Comparison of ENCODE assay signal across 12 cellular contexts in the genomic region with DNA sequence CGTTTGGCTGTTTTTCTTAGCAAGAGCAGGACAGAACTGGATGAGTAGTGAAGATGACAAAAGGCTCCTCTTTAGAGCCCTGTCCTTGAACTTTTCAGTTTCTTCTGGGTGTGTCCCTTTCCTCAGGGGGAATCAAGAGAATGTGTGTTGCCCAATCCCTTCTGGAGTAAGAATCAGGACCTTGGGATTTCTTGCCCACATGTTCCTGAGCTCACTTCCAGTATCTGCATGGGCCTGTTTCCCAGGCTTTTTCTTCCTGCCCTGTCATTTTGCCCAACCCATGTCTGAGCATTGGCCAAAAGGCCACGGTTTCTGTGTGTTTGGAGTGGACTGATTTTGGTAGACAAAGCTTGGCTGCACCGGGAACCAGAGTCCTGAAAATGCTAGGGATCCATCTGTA.
DNase-seq lines count a peak whose midpoint lies in the region; ATAC-seq and TF ChIP-seq lines count a peak whose summit lies in the region.
"Had no signal": no experiment of that assay in that cellular context is flagged by ENCODE, and none has a peak within 500 bp of the region (broad histone marks: within the 10 kb centered on the region; RNA-seq: fewer than 3 reads in every experiment).

No MANE protein-coding gene starts in this region.

- H2AFZ ChIP-seq in hepatocyte: no peak overlapping the region

- H3K4me2 ChIP-seq in hepatocyte: no peak overlapping the region

- H3K4me1 ChIP-seq in hepatocyte (ENCODE audit: insufficient read depth): no peaks in the 10 kb centered on the region

- no peaks in the 10 kb centered on the region for H3K4me1 Mint-ChIP-seq in natural killer cell treated with Interleukin-12 subunit alpha and Interleukin-12 subunit beta and Interleukin-15 and Interleukin-18, amount 100 ng/mL, for 72 hours (ENCODE audit: low read depth in 2 of 2)
- peaks cover 7% of the 10 kb centered on the region for H3K4me1 Mint-ChIP-seq in nephron progenitor cell
- H3K4me1 Mint-ChIP-seq: activated naive CD8-positive, alpha-beta T cell treated with anti-CD3 and anti-CD28 coated beads, Interleukin-2, amount 50 U/mL, for 24 hours; CD14-positive monocyte had no signal

- no peaks in the 10 kb centered on the region for H3K36me3 Mint-ChIP-seq in natural killer cell treated with Interleukin-12 subunit alpha and Interleukin-12 subunit beta and Interleukin-15 and Interleukin-18, amount 100 ng/mL, for 72 hours
- no peaks in the 10 kb centered on the region for H3K36me3 Mint-ChIP-seq in nephron progenitor cell (ENCODE audit: low read depth)
- H3K36me3 Mint-ChIP-seq: CD14-positive monocyte had no signal

- no peaks in the 10 kb centered on the region for H3K27me3 ChIP-seq in hepatocyte

- 87% methylated on average over 3 of the region's 3 CpGs for WGBS in hepatocyte (ENCODE audit: low lambda C conversion rate, missing lambda C conversion rate)

- H3K27ac ChIP-seq in hepatocyte (peak overlapping the region; percentile 75), skin epidermis (peak overlapping the region in 12 of 21 experiments; percentile 3 to 82 (median 38))

- ATAC-seq in natural killer cell treated with Interleukin-12 subunit alpha and Interleukin-12 subunit beta and Interleukin-15 and Interleukin-18, amount 100 ng/mL, for 72 hours: no peak
- no peak for ATAC-seq in GM19395 (IDR thresholded peaks at IDR 0.05; ENCODE audit: unreplicated experiment)
- ATAC-seq: activated naive CD8-positive, alpha-beta T cell treated with anti-CD3 and anti-CD28 coated beads, Interleukin-2, amount 50 U/mL, for 24 hours had no signal

- H3K9me3 Mint-ChIP-seq in natural killer cell treated with Interleukin-12 subunit alpha and Interleukin-12 subunit beta and Interleukin-15 and Interleukin-18, amount 100 ng/mL, for 72 hours: no peaks in the 10 kb centered on the region
- H3K9me3 Mint-ChIP-seq in nephron progenitor cell: no peaks in the 10 kb centered on the region
- H3K9me3 Mint-ChIP-seq: activated naive CD8-positive, alpha-beta T cell treated with anti-CD3 and anti-CD28 coated beads, Interleukin-2, amount 50 U/mL, for 24 hours had no signal

- no peaks in the 10 kb centered on the region for H3K9me3 ChIP-seq in hepatocyte (ENCODE audit: low read depth)

- H3K4me3 Mint-ChIP-seq in natural killer cell treated with Interleukin-12 subunit alpha and Interleukin-12 subunit beta and Interleukin-15 and Interleukin-18, amount 100 ng/mL, for 72 hours: no peak overlapping the region
- H3K4me3 Mint-ChIP-seq in nephron progenitor cell: no peak overlapping the region
- H3K4me3 Mint-ChIP-seq: activated naive CD8-positive, alpha-beta T cell treated with anti-CD3 and anti-CD28 coated beads, Interleukin-2, amount 50 U/mL, for 24 hours; CD14-positive monocyte had no signal

- no peaks in the 10 kb centered on the region for H3K36me3 ChIP-seq in hepatocyte (replicated peaks; ENCODE audit: insufficient read depth, low read depth)

- no peak overlapping the region for H3K27ac Mint-ChIP-seq in natural killer cell treated with Interleukin-12 subunit alpha and Interleukin-12 subunit beta and Interleukin-15 and Interleukin-18, amount 100 ng/mL, for 72 hours
- H3K27ac Mint-ChIP-seq in nephron progenitor cell: no peak overlapping the region
- H3K27ac Mint-ChIP-seq: activated naive CD8-positive, alpha-beta T cell treated with anti-CD3 and anti-CD28 coated beads, Interleukin-2, amount 50 U/mL, for 24 hours; CD14-positive monocyte had no signal

- H3K4me3 ChIP-seq in choroid plexus epithelial cell (ENCODE audit: low read depth, low read length) (no peak overlapping the region), hepatocyte (no peak overlapping the region), skin epidermis (no peak overlapping the region)

- DNase-seq in GM04504 (ENCODE audit: low read depth) (peak; percentile 95), choroid plexus epithelial cell (ENCODE audit: low read depth) (peak; percentile 71), hepatocyte (ENCODE audit: low spot score) (peak; percentile 22), nephron progenitor cell (no peak), NCI-H2171 (lab: John Stamatoyannopoulos, UW) (no peak)
- no peak for DNase-seq in natural killer cell treated with Interleukin-12 subunit alpha and Interleukin-12 subunit beta and Interleukin-15 and Interleukin-18, amount 100 ng/mL, for 72 hours (ENCODE audit: low spot score)
- DNase-seq: activated naive CD8-positive, alpha-beta T cell treated with anti-CD3 and anti-CD28 coated beads, Interleukin-2, amount 50 U/mL, for 24 hours; NCI-H2081 treated with DMSO at 0.1 percent for 48 hours; T-helper 9 cell had no signal

- no peaks in the 10 kb centered on the region for H3K79me2 ChIP-seq in hepatocyte

- no peaks in the 10 kb centered on the region for H4K20me1 ChIP-seq in hepatocyte (ENCODE audit: insufficient read depth, poor library complexity, severe bottlenecking)

- H3K27me3 Mint-ChIP-seq in natural killer cell treated with Interleukin-12 subunit alpha and Interleukin-12 subunit beta and Interleukin-15 and Interleukin-18, amount 100 ng/mL, for 72 hours: no peaks in the 10 kb centered on the region
- no peaks in the 10 kb centered on the region for H3K27me3 Mint-ChIP-seq in nephron progenitor cell (ENCODE audit: low read depth, poor library complexity)
- H3K27me3 Mint-ChIP-seq: activated naive CD8-positive, alpha-beta T cell treated with anti-CD3 and anti-CD28 coated beads, Interleukin-2, amount 50 U/mL, for 24 hours had no signal

- TF ChIP-seq CTCF in choroid plexus epithelial cell (conservative IDR thresholded peaks at IDR 0.05; ENCODE audit: low read depth, low read length) (no peak), hepatocyte (IDR thresholded peaks at IDR 0.05; ENCODE audit: poor library complexity) (no peak), nephron progenitor cell (IDR thresholded peaks at IDR 0.05) (no peak)

- H3K9me2 ChIP-seq in hepatocyte (replicated peaks; ENCODE audit: insufficient read depth): no peaks in the 10 kb centered on the region

Comparison
In these comparisons a context has a peak if more than half of its experiments do, and no peak if none do; other contexts are left out.
1. DNase-seq: peak in GM04504 (single experiment), choroid plexus epithelial cell (single experiment) and hepatocyte (single experiment); none in natural killer cell treated with Interleukin-12 subunit alpha and Interleukin-12 subunit beta and Interleukin-15 and Interleukin-18, amount 100 ng/mL, for 72 hours (single experiment), nephron progenitor cell (single experiment) and NCI-H2171 (single experiment).